Comparison of ENCODE assay signal across 1 cellular context in genomic region chr16:71845639-71846431, GRCh38.
TF ChIP-seq lines count a peak whose summit lies in the region.

Gene ATXN1L (plus strand): TSS chr16:71845976. CDS start chr16:71849741, 3,765 bp downstream.

TF ChIP-seq in K562, 482 proteins besides CTCF, POLR2A, EP300 and RAD21 (continued from another document and continues in another):
- no peak for TF ChIP-seq MBD1 (CRISPR knock-in tag; IDR thresholded peaks at IDR 0.05)
- TF ChIP-seq TSC22D4 (tag; IDR thresholded peaks at IDR 0.05), result no peak
- no peak for TF ChIP-seq ELK3 (CRISPR knock-in tag; IDR thresholded peaks at IDR 0.05)
- TF ChIP-seq PRPF4 (IDR thresholded peaks at IDR 0.05; ENCODE audit: insufficient read depth, low read depth, low read length, poor library complexity, severe bottlenecking), result no peak
- TF ChIP-seq PPARD (CRISPR knock-in tag; IDR thresholded peaks at IDR 0.05), result no peak
- TF ChIP-seq ZNF780A (CRISPR knock-in tag; IDR thresholded peaks at IDR 0.05), result no peak
- TF ChIP-seq TCF15 (CRISPR knock-in tag; IDR thresholded peaks at IDR 0.05), result no peak
- peak; percentile 82 for TF ChIP-seq RBBP5 (IDR thresholded peaks at IDR 0.05; ENCODE audit: borderline replicate concordance, insufficient read depth, low read length, poor library complexity, severe bottlenecking)
- no peak for TF ChIP-seq ETV5 (CRISPR knock-in tag; IDR thresholded peaks at IDR 0.05; ENCODE audit: low read depth)
- TF ChIP-seq POLR2B (IDR thresholded peaks at IDR 0.05; ENCODE audit: low read depth, partially characterized antibody), result peak; percentile 72
- no peak for TF ChIP-seq NCOA2 (IDR thresholded peaks at IDR 0.05; ENCODE audit: partially characterized antibody in 2 of 2)
- TF ChIP-seq L3MBTL2 (IDR thresholded peaks at IDR 0.05), result peak; percentile 57; the same call in 1 of the 2 replicates
- peak; percentile 29; the same call in 1 of the 2 replicates for TF ChIP-seq NCOR1 (IDR thresholded peaks at IDR 0.05)
- TF ChIP-seq MIER1 (IDR thresholded peaks at IDR 0.05; ENCODE audit: low read depth), result no peak
- TF ChIP-seq SMARCE1 (IDR thresholded peaks at IDR 0.05), result no peak
- TF ChIP-seq SAFB (IDR thresholded peaks at IDR 0.05; ENCODE audit: borderline replicate concordance, low read depth, low read length), result no peak
- peak; percentile 27 for TF ChIP-seq DACH1 (IDR thresholded peaks at IDR 0.05; ENCODE audit: partially characterized antibody)
- TF ChIP-seq REST (CRISPR knock-in tag; IDR thresholded peaks at IDR 0.05; ENCODE audit: low read depth), result no peak
- TF ChIP-seq MTF1 (CRISPR knock-in tag; IDR thresholded peaks at IDR 0.05; ENCODE audit: borderline replicate concordance), result no peak
- TF ChIP-seq ZNF133 (CRISPR knock-in tag; IDR thresholded peaks at IDR 0.05), result no peak
- TF ChIP-seq E2F3 (CRISPR knock-in tag; IDR thresholded peaks at IDR 0.05), result no peak
- TF ChIP-seq ZNF766 (CRISPR knock-in tag; conservative IDR thresholded peaks at IDR 0.05), result no peak
- TF ChIP-seq KDM5B (IDR thresholded peaks at IDR 0.05; ENCODE audit: insufficient replicate concordance, low read depth, low read length), result peak; percentile 94
- TF ChIP-seq ZFP91 (CRISPR knock-in tag; IDR thresholded peaks at IDR 0.05), result no peak
- no peak for TF ChIP-seq NFXL1 (CRISPR knock-in tag; IDR thresholded peaks at IDR 0.05)
- TF ChIP-seq HIVEP1 (CRISPR knock-in tag; IDR thresholded peaks at IDR 0.05), result no peak
- peak; percentile 80; the same call in 1 of the 2 replicates for TF ChIP-seq MBD2 (IDR thresholded peaks at IDR 0.05; ENCODE audit: borderline replicate concordance, low read depth)
- TF ChIP-seq XRCC4 (IDR thresholded peaks at IDR 0.05; ENCODE audit: extremely low read depth, insufficient read depth, insufficient read length), result no peak
- no peak for TF ChIP-seq TRIM28 (IDR thresholded peaks at IDR 0.05)
- no peak; a peak in 1 of 4 replicates for TF ChIP-seq HDAC1 (IDR thresholded peaks at IDR 0.05)
- no peak for TF ChIP-seq HES1 (IDR thresholded peaks at IDR 0.05; ENCODE audit: low read depth)
- no peak for TF ChIP-seq TGIF2 (CRISPR knock-in tag; IDR thresholded peaks at IDR 0.05)
- peak; percentile 55; the same call in 1 of the 2 replicates for TF ChIP-seq SMARCA4 (IDR thresholded peaks at IDR 0.05)
- no peak for TF ChIP-seq CBX8 (IDR thresholded peaks at IDR 0.05; ENCODE audit: borderline replicate concordance, extremely low read depth, low read depth, low read length, poor library complexity, severe bottlenecking)
- no peak for TF ChIP-seq NR4A1 (CRISPR knock-in tag; IDR thresholded peaks at IDR 0.05)
- no peak for TF ChIP-seq NR4A1 (tag; IDR thresholded peaks at IDR 0.05)
- TF ChIP-seq ZBTB2 (IDR thresholded peaks at IDR 0.05), result 0 out of 2 replicates have a peak, but pooled peaks have one; percentile 23
- TF ChIP-seq STAT5B (CRISPR knock-in tag; IDR thresholded peaks at IDR 0.05), result no peak
- no peak for TF ChIP-seq KLF10 (CRISPR knock-in tag; IDR thresholded peaks at IDR 0.05)
- no peak for TF ChIP-seq ZNF134 (CRISPR knock-in tag; conservative IDR thresholded peaks at IDR 0.05)
- TF ChIP-seq ZNF75A (CRISPR knock-in tag; IDR thresholded peaks at IDR 0.05), result no peak
- TF ChIP-seq ZFP30 (CRISPR knock-in tag; IDR thresholded peaks at IDR 0.05; ENCODE audit: borderline replicate concordance), result no peak
- no peak for TF ChIP-seq ARHGAP35 (IDR thresholded peaks at IDR 0.05; ENCODE audit: partially characterized antibody)
- TF ChIP-seq ZNF277 (CRISPR knock-in tag; IDR thresholded peaks at IDR 0.05; ENCODE audit: borderline replicate concordance), result no peak
- TF ChIP-seq RBM17 (IDR thresholded peaks at IDR 0.05; ENCODE audit: borderline replicate concordance, low read depth, low read length), result no peak
- peak; percentile 28; the same call in 1 of the 2 replicates for TF ChIP-seq SMAD4 (CRISPR knock-in tag; conservative IDR thresholded peaks at IDR 0.05)
- TF ChIP-seq FOXO4 (CRISPR knock-in tag; IDR thresholded peaks at IDR 0.05), result no peak
- TF ChIP-seq CTBP1 (IDR thresholded peaks at IDR 0.05; ENCODE audit: borderline replicate concordance), result peak; percentile 21; the same call in 1 of the 2 replicates
- no peak for TF ChIP-seq FOXM1 (IDR thresholded peaks at IDR 0.05; ENCODE audit: low read depth)
- no peak for TF ChIP-seq FOXM1 (CRISPR knock-in tag; IDR thresholded peaks at IDR 0.05; ENCODE audit: low read depth)
- no peak for TF ChIP-seq SNRNP70 (optimal IDR thresholded peaks at IDR 0.05; ENCODE audit: low read depth, low read length)
- TF ChIP-seq ZNF174 (CRISPR knock-in tag; IDR thresholded peaks at IDR 0.05), result no peak
- no peak for TF ChIP-seq HOXB6 (CRISPR knock-in tag; IDR thresholded peaks at IDR 0.05; ENCODE audit: borderline replicate concordance)
- TF ChIP-seq TAF1 (IDR thresholded peaks at IDR 0.05; ENCODE audit: control insufficient read depth, extremely low read depth, insufficient read depth, low read length, severe bottlenecking), result peak; percentile 84
- TF ChIP-seq ZBTB9 (CRISPR knock-in tag; IDR thresholded peaks at IDR 0.05), result no peak
- no peak; the same call in 1 of the 2 replicates for TF ChIP-seq ZBTB33 (CRISPR knock-in tag; IDR thresholded peaks at IDR 0.05)
